ENCODE assay signal across 1 cellular context in genomic region chr6:37244430-37245310, GRCh38.
TF ChIP-seq lines count a peak whose summit lies in the region.

No MANE protein-coding gene starts in this region.

TF ChIP-seq in SK-N-SH, 30 proteins besides CTCF, POLR2A, EP300 and RAD21 (continued from another document):
- TF ChIP-seq YY1 (IDR thresholded peaks at IDR 0.05; ENCODE audit: low read depth) (0 out of 2 replicates have a peak, but pooled peaks have one; percentile 13), RFX5 (IDR thresholded peaks at IDR 0.05; ENCODE audit: low read length) (no peak), MAX (IDR thresholded peaks at IDR 0.05; ENCODE audit: low read depth) (peak; percentile 84), MEF2A (IDR thresholded peaks at IDR 0.05; ENCODE audit: borderline replicate concordance, low read depth) (no peak), FOSL2 (IDR thresholded peaks at IDR 0.05; ENCODE audit: borderline replicate concordance, low read depth) (no peak; the same call in 1 of the 2 replicates), RXRA (IDR thresholded peaks at IDR 0.05; ENCODE audit: borderline replicate concordance, low read depth) (peak; percentile 87; the same call in 1 of the 2 replicates), POLR2AphosphoS5 (IDR thresholded peaks at IDR 0.05; ENCODE audit: low read depth, low read length) (peak; percentile 53)
